ENCODE assay signal across 14 cellular contexts in the genomic region with DNA sequence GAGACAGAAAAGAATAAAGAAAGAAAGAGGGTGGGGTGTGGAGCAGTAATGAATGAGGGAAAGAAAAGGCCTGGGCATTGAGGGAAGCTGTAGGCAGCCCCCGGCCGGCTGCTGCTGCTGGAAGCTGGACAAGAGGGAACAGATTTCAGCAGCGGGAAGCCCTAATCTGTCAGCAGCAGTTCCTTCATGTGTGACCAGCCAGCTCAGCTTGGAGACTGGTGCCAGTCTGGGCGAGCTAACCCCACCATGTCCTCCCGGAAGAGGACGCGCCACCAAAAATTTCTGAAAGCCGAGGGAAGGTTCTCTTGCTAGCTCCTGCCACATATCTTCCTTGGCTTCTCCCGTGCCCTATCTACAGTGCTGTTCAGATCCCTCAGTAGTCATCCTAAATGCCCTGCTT.
"Had no signal": no experiment of that assay in that cellular context is flagged by ENCODE, and none has a peak within 500 bp of the region (broad histone marks: within the 10 kb centered on the region; RNA-seq: fewer than 3 reads in every experiment).

No MANE protein-coding gene starts in this region.

- H3K4me3 ChIP-seq: lower lobe of right lung, upper lobe of right lung had no signal

- ATAC-seq: activated CD4-positive, alpha-beta T cell treated with anti-CD3 and anti-CD28 coated beads for 36 hours; foreskin keratinocyte; lower lobe of right lung; naive thymus-derived CD8-positive, alpha-beta T cell; stimulated activated naive B cell treated with anti-CD40 and anti-IgM and Interleukin-4, amounts not matched to agents 10 μg/mL and 1 μg/mL and 100 μg/mL, for 72 hours; upper lobe of right lung; WTC11 had no signal

- H3K36me3 ChIP-seq: brain microvascular endothelial cell, lower lobe of right lung, upper lobe of right lung had no signal

- H3K27me3 ChIP-seq: brain microvascular endothelial cell, foreskin keratinocyte had no signal

- DNase-seq: activated CD4-positive, alpha-beta memory T cell treated with anti-CD3 and anti-CD28 coated beads for 36 hours; activated CD4-positive, alpha-beta T cell treated with anti-CD3 and anti-CD28 coated beads for 36 hours; activated naive CD4-positive, alpha-beta T cell; activated naive CD8-positive, alpha-beta T cell treated with anti-CD3 and anti-CD28 coated beads, Interleukin-2, amount 10 ng/mL, durations not matched to agents 7 days and 5 days; activated T-cell treated with anti-CD3 and anti-CD28 coated beads for 4 hours; brain microvascular endothelial cell; dermis blood vessel endothelial cell; foreskin keratinocyte; lower lobe of right lung; naive thymus-derived CD8-positive, alpha-beta T cell; nucleus accumbens; stimulated activated naive B cell treated with anti-CD40 and anti-IgM and Interleukin-4, amounts not matched to agents 10 μg/mL and 1 μg/mL and 100 μg/mL, for 72 hours; upper lobe of right lung had no signal

- H3K9me3 ChIP-seq: lower lobe of right lung, upper lobe of right lung had no signal

- H3K4me1 ChIP-seq: foreskin keratinocyte, lower lobe of right lung, upper lobe of right lung had no signal

- H3K27ac ChIP-seq: brain microvascular endothelial cell, foreskin keratinocyte, lower lobe of right lung, upper lobe of right lung had no signal
